ENCODE assay signal across 21 cellular contexts in the genomic region with DNA sequence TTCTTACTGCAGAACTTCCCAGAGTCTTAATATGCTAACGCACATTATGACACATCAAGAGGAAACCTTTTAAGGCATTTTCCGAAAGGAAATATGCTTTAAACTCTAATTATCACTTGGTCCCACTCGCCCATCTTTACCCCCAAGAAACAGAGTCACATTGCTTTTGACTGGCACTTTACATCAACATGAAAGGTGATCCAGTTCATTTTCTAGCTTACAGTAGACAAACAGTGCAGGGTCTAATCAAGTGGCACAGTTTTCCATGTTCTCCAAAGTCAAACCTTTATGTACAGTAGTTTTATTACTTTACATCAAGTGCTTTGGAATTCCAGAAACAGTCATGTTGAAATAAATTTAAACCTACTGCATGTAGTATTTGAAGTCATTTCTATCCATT.
"Had no signal": no experiment of that assay in that cellular context is flagged by ENCODE, and none has a peak within 500 bp of the region (broad histone marks: within the 10 kb centered on the region; RNA-seq: fewer than 3 reads in every experiment).

No MANE protein-coding gene starts in this region.

- H3K4me3 Mint-ChIP-seq: activated naive CD8-positive, alpha-beta T cell treated with anti-CD3 and anti-CD28 coated beads, Interleukin-2, amount 10 ng/mL, durations not matched to agents 7 days and 5 days; activated T-cell treated with anti-CD3 and anti-CD28 coated beads, Interleukin-2, amount 50 U/mL, for 4 hours; endodermal cell; stimulated activated memory B cell treated with anti-CD40 and anti-IgM and Interleukin-4, amounts not matched to agents 10 μg/mL and 1 μg/mL and 100 μg/mL, for 72 hours; T-helper 2 cell treated with Interferon-gamma antibody and Interleukin-4, amounts not matched to agents 5 μg/mL and 100 μg/mL, for 36 hours had no signal

- H3K27ac ChIP-seq: gastroesophageal sphincter, right lobe of liver, skin epidermis, stomach, testis, vagina, VCaP had no signal

- H3K27ac Mint-ChIP-seq: activated naive CD8-positive, alpha-beta T cell treated with anti-CD3 and anti-CD28 coated beads, Interleukin-2, amount 10 ng/mL, durations not matched to agents 7 days and 5 days; endodermal cell; T-helper 2 cell treated with Interferon-gamma antibody and Interleukin-4, amounts not matched to agents 5 μg/mL and 100 μg/mL, for 36 hours had no signal

- H3K27me3 ChIP-seq: gastroesophageal sphincter, right lobe of liver, stomach, testis, vagina had no signal

- H3K4me3 ChIP-seq: gastroesophageal sphincter, right lobe of liver, skin epidermis, stomach, testis, vagina had no signal

- H3K9me3 ChIP-seq: gastroesophageal sphincter, right lobe of liver, stomach, testis, vagina had no signal

- DNase-seq: activated CD4-positive, CD25-positive, alpha-beta regulatory T cell treated with anti-CD3 and anti-CD28 coated beads, Interleukin-2, amount 50 U/mL, for 72 hours; activated effector memory CD4-positive, alpha-beta T cell treated with anti-CD3 and anti-CD28 coated beads, Interleukin-2, amount 50 U/mL, for 16 hours; activated naive CD8-positive, alpha-beta T cell treated with anti-CD3 and anti-CD28 coated beads, Interleukin-2, amount 10 ng/mL, durations not matched to agents 7 days and 5 days; activated T-cell treated with anti-CD3 and anti-CD28 coated beads, Interleukin-2, amount 50 U/mL, for 4 hours; cortex of kidney; endodermal cell; head of caudate nucleus; hypothalamus; nucleus accumbens; right lobe of liver; stimulated activated CD4-positive, alpha-beta T cell treated with anti-CD3 and anti-CD28 coated beads, Interleukin-1b, Interleukin-23, amount 100 ng/mL, for 48 hours; stomach; testis; trophoblast cell had no signal

- FAIRE-seq: islet of Langerhans had no signal

- H3K27me3 Mint-ChIP-seq: activated naive CD8-positive, alpha-beta T cell treated with anti-CD3 and anti-CD28 coated beads, Interleukin-2, amount 10 ng/mL, durations not matched to agents 7 days and 5 days; stimulated activated memory B cell treated with anti-CD40 and anti-IgM and Interleukin-4, amounts not matched to agents 10 μg/mL and 1 μg/mL and 100 μg/mL, for 72 hours had no signal

- H3K9me3 Mint-ChIP-seq: activated naive CD8-positive, alpha-beta T cell treated with anti-CD3 and anti-CD28 coated beads, Interleukin-2, amount 10 ng/mL, durations not matched to agents 7 days and 5 days; activated T-cell treated with anti-CD3 and anti-CD28 coated beads, Interleukin-2, amount 50 U/mL, for 4 hours; endodermal cell; stimulated activated memory B cell treated with anti-CD40 and anti-IgM and Interleukin-4, amounts not matched to agents 10 μg/mL and 1 μg/mL and 100 μg/mL, for 72 hours; T-helper 2 cell treated with Interferon-gamma antibody and Interleukin-4, amounts not matched to agents 5 μg/mL and 100 μg/mL, for 36 hours had no signal

- ATAC-seq: activated T-cell treated with anti-CD3 and anti-CD28 coated beads, Interleukin-2, amount 50 U/mL, for 4 hours; gastroesophageal sphincter; right lobe of liver; stimulated activated memory B cell treated with anti-CD40 and anti-IgM and Interleukin-4, amounts not matched to agents 10 μg/mL and 1 μg/mL and 100 μg/mL, for 72 hours had no signal
